ENCODE assay signal across 8 cellular contexts in the genomic region with DNA sequence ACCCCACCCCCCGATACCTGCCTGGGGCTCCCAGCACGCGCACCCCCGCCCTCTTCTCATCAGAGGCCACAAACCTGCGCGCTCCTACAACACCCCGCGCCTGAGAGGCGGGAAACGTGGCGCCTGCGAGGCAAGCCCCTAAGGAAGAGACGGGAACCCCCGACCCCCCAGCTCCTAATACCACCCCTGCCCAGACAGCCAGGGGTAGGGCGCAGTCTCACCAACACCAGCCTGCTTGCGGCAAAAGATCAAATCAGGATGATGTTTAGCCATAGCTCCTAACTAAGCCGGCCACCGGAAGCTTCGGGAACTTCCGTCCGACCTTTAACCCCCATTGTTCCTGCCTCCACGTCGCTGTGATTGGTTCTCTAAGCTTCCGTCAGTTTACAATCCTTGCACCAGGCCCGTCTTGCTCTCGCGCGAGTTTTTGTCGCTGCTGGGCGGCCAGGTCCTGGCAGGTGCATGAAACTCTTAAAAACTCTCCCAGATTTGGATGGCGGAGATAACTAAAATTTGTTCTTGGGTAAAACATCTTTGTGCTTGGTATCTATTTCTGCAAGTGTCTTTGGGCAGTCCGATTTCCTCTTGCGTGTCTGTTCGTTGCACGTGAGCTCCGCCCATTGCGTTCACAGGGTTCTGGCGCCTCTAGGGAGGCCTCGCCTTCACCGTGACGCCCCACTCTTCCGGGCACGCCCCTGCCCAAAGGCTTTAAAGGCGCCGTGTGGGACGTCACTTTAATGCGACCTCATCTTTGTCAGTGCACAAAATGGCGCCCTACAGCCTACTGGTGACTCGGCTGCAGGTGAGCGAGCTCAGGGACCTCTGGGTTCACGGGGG. TPM values are rescaled to one million over a fixed set of nuclear protein-coding genes. Genes with fewer than 3 reads are reported as not detected.
DNase-seq lines count a peak whose midpoint lies in the region; ATAC-seq and TF ChIP-seq lines count a peak whose summit lies in the region.

A gene (plus strand): TSS at position 737 of the 837 bp plus-strand sequence. CDS start 30 bp downstream, at position 767.
A gene with protein sequence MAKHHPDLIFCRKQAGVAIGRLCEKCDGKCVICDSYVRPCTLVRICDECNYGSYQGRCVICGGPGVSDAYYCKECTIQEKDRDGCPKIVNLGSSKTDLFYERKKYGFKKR (minus strand): TSS at position 312 of the 837 bp plus-strand sequence. CDS start 39 bp downstream, at position 273.

- H3K4me3 Mint-ChIP-seq in endothelial cell (ENCODE audit: unreplicated experiment): peak within 1 kb of the TSS; percentile 97
- peak within 1 kb of the TSS; percentile 84 for H3K4me3 Mint-ChIP-seq in mesothelial cell of epicardium

- H3K36me3 Mint-ChIP-seq in endothelial cell (ENCODE audit: low read depth, unreplicated experiment) (peaks cover 35% of the 10 kb centered on the region), mesothelial cell of epicardium (peaks cover 18% of the 10 kb centered on the region)

- H3K4me3 ChIP-seq in OCI-LY3 (ENCODE audit: low read length): peak within 1 kb of the TSS; percentile 79

- H3K27me3 ChIP-seq in OCI-LY3 (ENCODE audit: low read depth, low read length): no peaks in the 10 kb centered on the region

- H3K9me3 ChIP-seq in OCI-LY3 (ENCODE audit: insufficient read depth, low read length): no peaks in the 10 kb centered on the region

- H3K79me2 ChIP-seq in OCI-LY3 (ENCODE audit: low read length): peaks cover 88% of the 10 kb centered on the region

- peak within 1 kb of the TSS; percentile 93 for H3K4me2 ChIP-seq in OCI-LY3 (ENCODE audit: low read length)

- H3K4me1 Mint-ChIP-seq in endothelial cell (ENCODE audit: unreplicated experiment): peaks cover 29% of the 10 kb centered on the region
- H3K4me1 Mint-ChIP-seq in mesothelial cell of epicardium: peaks cover 23% of the 10 kb centered on the region

- H2AFZ ChIP-seq in OCI-LY3 (ENCODE audit: low read depth, low read length): peak within 1 kb of the TSS; percentile 95

- H3K9ac ChIP-seq in OCI-LY3 (ENCODE audit: low read length): peak within 1 kb of the TSS; percentile 84

- H3K27me3 Mint-ChIP-seq in endothelial cell (ENCODE audit: unreplicated experiment) (peaks cover 7% of the 10 kb centered on the region), mesothelial cell of epicardium (ENCODE audit: low read depth) (no peaks in the 10 kb centered on the region)

- peak within 1 kb of the TSS; percentile 77 for H3K27ac ChIP-seq in OCI-LY3 (ENCODE audit: low read length)

- H3K9me3 Mint-ChIP-seq in endothelial cell (ENCODE audit: unreplicated experiment) (no peaks in the 10 kb centered on the region), mesothelial cell of epicardium (no peaks in the 10 kb centered on the region)

- H3K27ac Mint-ChIP-seq in endothelial cell (ENCODE audit: unreplicated experiment) (peak within 1 kb of the TSS; percentile 99), mesothelial cell of epicardium (peak within 1 kb of the TSS; percentile 99)

- peaks cover 37% of the 10 kb centered on the region for H3K36me3 ChIP-seq in OCI-LY3 (replicated peaks; ENCODE audit: low read depth, low read length)

- ATAC-seq in GM21515 (IDR thresholded peaks at IDR 0.05; ENCODE audit: unreplicated experiment): peak; percentile 84

- TF ChIP-seq CTCF in OCI-LY3 (IDR thresholded peaks at IDR 0.05; ENCODE audit: low read depth, low read length) (no peak), endothelial cell (IDR thresholded peaks at IDR 0.05; ENCODE audit: unreplicated experiment) (no peak), mesothelial cell of epicardium (IDR thresholded peaks at IDR 0.05; ENCODE audit: unreplicated experiment) (no peak)

- H4K20me1 ChIP-seq in OCI-LY3 (ENCODE audit: insufficient read depth, low read length): no peaks in the 10 kb centered on the region

- peaks cover 18% of the 10 kb centered on the region for H3K4me1 ChIP-seq in OCI-LY3 (ENCODE audit: low read length)

- DNase-seq in D341Med (ENCODE audit: low spot score) (peak; percentile 96), HuH-7 (ENCODE audit: low spot score) (peak; percentile 93), endothelial cell (ENCODE audit: low spot score) (peak; percentile 97), mesothelial cell of epicardium (ENCODE audit: low spot score in 2 of 2, unreplicated experiment in 2 of 2) (peak; percentile 96 to 98)
- peak; percentile 99 for DNase-seq in activated CD8-positive, alpha-beta memory T cell treated with anti-CD3 and anti-CD28 coated beads, Interleukin-2, amount 50 U/mL, for 48 hours
- DNase-seq in stimulated activated CD8-positive, alpha-beta memory T cell treated with anti-CD3 and anti-CD28 coated beads, Interleukin-15, amount 100 ng/mL, for 48 hours (ENCODE audit: low read depth in 2 of 2): peak; percentile 93 to 95

RNA-seq across cellular contexts. Expression of the first gene that starts in this region (rescaled TPM):
- total RNA-seq in endothelial cell (ENCODE audit: unreplicated experiment) (83.5 TPM), mesothelial cell of epicardium (66.9 to 69.9 TPM (median 69.4 TPM) in 3 replicates)

RNA-seq across cellular contexts. Expression of the second gene that starts in this region (rescaled TPM):
- total RNA-seq in endothelial cell (ENCODE audit: unreplicated experiment) (54.6 TPM), mesothelial cell of epicardium (38.0 to 47.8 TPM (median 44.2 TPM) in 3 replicates)

Comparison
In these comparisons a context has a peak if more than half of its experiments do, and no peak if none do; other contexts are left out.
1. Peak in every context shown above with its lines: DNase-seq, ATAC-seq, H3K4me3 ChIP-seq and H3K27ac ChIP-seq.